8 cellular contexts compared by ENCODE assay signal in the genomic region with DNA sequence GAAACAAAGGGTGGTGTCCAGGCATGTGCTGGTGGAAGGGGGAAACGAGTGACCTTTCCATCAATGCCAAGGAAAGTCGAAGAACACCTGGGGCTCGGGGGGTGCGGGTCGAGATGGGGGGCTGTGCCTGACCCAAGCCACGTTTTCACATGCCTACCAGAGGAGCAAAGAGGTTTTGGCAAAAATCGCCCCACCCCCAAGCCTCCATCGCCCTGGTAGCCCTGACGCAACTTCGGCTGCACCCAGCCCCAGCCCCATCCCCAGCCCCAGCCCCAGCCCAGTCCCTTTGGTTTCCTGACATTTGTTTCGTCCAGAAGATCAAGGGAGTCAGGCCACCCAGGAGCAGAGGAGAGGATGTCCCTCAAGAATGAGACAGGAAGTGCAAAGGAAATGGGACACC.
DNase-seq lines count a peak whose midpoint lies in the region; ATAC-seq and TF ChIP-seq lines count a peak whose summit lies in the region.
"Not testable (repeated sequence)": the region's sequence is repeated elsewhere in the genome, so short reads cannot be mapped to it uniquely, and the experiment has no call there.

No MANE protein-coding gene starts in this region.

- not testable (repeated sequence) for H3K27me3 ChIP-seq in CD4-positive, alpha-beta T cell (ENCODE audit: control insufficient read depth, insufficient read depth, low read length); gastroesophageal sphincter; prostate gland (replicated peaks; ENCODE audit: insufficient read depth)

- H3K4me1 Mint-ChIP-seq in CD4-positive, alpha-beta T cell (ENCODE audit: low read depth); activated B cell treated with CpG ODN at 0.5 μM for 24 hours; activated naive CD8-positive, alpha-beta T cell treated with anti-CD3 and anti-CD28 coated beads, Interleukin-2, amount 10 ng/mL, durations not matched to agents 7 days and 5 days: not testable (repeated sequence)

- not testable (repeated sequence) for ATAC-seq in CD4-positive, alpha-beta T cell (ENCODE audit: poor library complexity); activated B cell treated with CpG ODN at 0.5 μM for 24 hours (ENCODE audit: low read depth); activated naive CD8-positive, alpha-beta T cell treated with anti-CD3 and anti-CD28 coated beads, Interleukin-2, amount 10 ng/mL, durations not matched to agents 7 days and 5 days (ENCODE audit: low read depth); gastroesophageal sphincter; stimulated activated naive CD8-positive, alpha-beta T cell treated with anti-CD3 and anti-CD28 coated beads, Interleukin-15, Interleukin-2, amounts not matched to agents 100 U/mL and 50 U/mL, for 24 hours

- not testable (repeated sequence) for H3K9me3 ChIP-seq in CD4-positive, alpha-beta T cell (ENCODE audit: control insufficient read depth, low read length); gastroesophageal sphincter; prostate gland

- not testable (repeated sequence) for H3K4me3 Mint-ChIP-seq in CD4-positive, alpha-beta T cell; activated B cell treated with CpG ODN at 0.5 μM for 24 hours; activated naive CD8-positive, alpha-beta T cell treated with anti-CD3 and anti-CD28 coated beads, Interleukin-2, amount 10 ng/mL, durations not matched to agents 7 days and 5 days

- no CpG with 5 or more reads among the region's 11 CpGs for WGBS in gastroesophageal sphincter (ENCODE audit: low coverage in 1 of 2), 2 donors
- WGBS in lower leg skin, 2 donors: 17 to 27% methylated on average over 4 to 8 of the region's 11 CpGs
- WGBS in prostate gland: 21% methylated on average over 8 of the region's 11 CpGs

- not testable (repeated sequence) for H3K4me1 ChIP-seq in gastroesophageal sphincter; prostate gland (replicated peaks)

- not testable (repeated sequence) for TF ChIP-seq POLR2A in gastroesophageal sphincter (IDR thresholded peaks at IDR 0.05); lower leg skin (IDR thresholded peaks at IDR 0.05); prostate gland (IDR thresholded peaks at IDR 0.05)

- POLR2A ChIA-PET in CD4-positive, alpha-beta T cell (lab: Charles Lee); activated B cell treated with CpG ODN at 0.5 μM for 24 hours (lab: Charles Lee); activated naive CD8-positive, alpha-beta T cell treated with anti-CD3 and anti-CD28 coated beads, Interleukin-2, amount 10 ng/mL, durations not matched to agents 7 days and 5 days (lab: Charles Lee): not testable (repeated sequence)

- H3K27me3 Mint-ChIP-seq in CD4-positive, alpha-beta T cell; activated B cell treated with CpG ODN at 0.5 μM for 24 hours; activated naive CD8-positive, alpha-beta T cell treated with anti-CD3 and anti-CD28 coated beads, Interleukin-2, amount 10 ng/mL, durations not matched to agents 7 days and 5 days: not testable (repeated sequence)

- not testable (repeated sequence) for TF ChIP-seq EP300 in gastroesophageal sphincter (IDR thresholded peaks at IDR 0.05)

- H3K27ac Mint-ChIP-seq in CD4-positive, alpha-beta T cell; activated B cell treated with CpG ODN at 0.5 μM for 24 hours; activated naive CD8-positive, alpha-beta T cell treated with anti-CD3 and anti-CD28 coated beads, Interleukin-2, amount 10 ng/mL, durations not matched to agents 7 days and 5 days: not testable (repeated sequence)

- CTCF ChIA-PET in CD4-positive, alpha-beta T cell (lab: Charles Lee); activated B cell treated with CpG ODN at 0.5 μM for 24 hours (lab: Charles Lee): not testable (repeated sequence)

- not testable (repeated sequence) for H3K27ac ChIP-seq in CD4-positive, alpha-beta T cell (ENCODE audit: low read depth, low read length); prostate gland
- H3K27ac ChIP-seq in gastroesophageal sphincter: peak overlapping the region in 1 of 4 donors; percentile 57

- not testable (repeated sequence) for H3K36me3 Mint-ChIP-seq in CD4-positive, alpha-beta T cell (ENCODE audit: low read depth); activated B cell treated with CpG ODN at 0.5 μM for 24 hours (ENCODE audit: low read depth); activated naive CD8-positive, alpha-beta T cell treated with anti-CD3 and anti-CD28 coated beads, Interleukin-2, amount 10 ng/mL, durations not matched to agents 7 days and 5 days

- H3K4me3 ChIP-seq in gastroesophageal sphincter: peak overlapping the region; percentile 2 to 43
- not testable (repeated sequence) for H3K4me3 ChIP-seq in lower leg skin (ENCODE audit: low read depth, poor library complexity, severe bottlenecking)
- H3K4me3 ChIP-seq in prostate gland: peak overlapping the region; percentile 15 to 25

- peak in 9 of 10 experiments; percentile 5 to 42 (median 10) for DNase-seq in CD4-positive, alpha-beta T cell
- DNase-seq in activated B cell treated with CpG ODN at 0.5 μM for 24 hours: peak; percentile 27
- peak; percentile 21 for DNase-seq in activated T-cell treated with anti-CD3 and anti-CD28 coated beads for 1 hour (ENCODE audit: low read depth)
- peak; percentile 50 for DNase-seq in activated naive CD8-positive, alpha-beta T cell treated with anti-CD3 and anti-CD28 coated beads, Interleukin-2, amount 10 ng/mL, durations not matched to agents 7 days and 5 days
- peak; percentile 26 to 85 for DNase-seq in lower leg skin (ENCODE audit: low spot score in 2 of 2)
- DNase-seq in prostate gland (ENCODE audit: low spot score): peak; percentile 4
- peak; percentile 58 for DNase-seq in stimulated activated naive CD8-positive, alpha-beta T cell treated with anti-CD3 and anti-CD28 coated beads, Interleukin-15, Interleukin-2, amounts not matched to agents 100 U/mL and 50 U/mL, for 24 hours

- not testable (repeated sequence) for H3K9me3 Mint-ChIP-seq in CD4-positive, alpha-beta T cell; activated B cell treated with CpG ODN at 0.5 μM for 24 hours; activated naive CD8-positive, alpha-beta T cell treated with anti-CD3 and anti-CD28 coated beads, Interleukin-2, amount 10 ng/mL, durations not matched to agents 7 days and 5 days

- intact Hi-C loops in CD4-positive, alpha-beta T cell (cut with DNase I, micrococcal nuclease); activated B cell treated with CpG ODN at 0.5 μM for 24 hours (cut with micrococcal nuclease); lower leg skin (cut with DNase I; ENCODE audit: low total_unique reads); prostate gland (cut with DNase I): not testable (repeated sequence)

- not testable (repeated sequence) for TF ChIP-seq CTCF in CD4-positive, alpha-beta T cell (IDR thresholded peaks at IDR 0.05); activated B cell treated with CpG ODN at 0.5 μM for 24 hours (IDR thresholded peaks at IDR 0.05); gastroesophageal sphincter (IDR thresholded peaks at IDR 0.05); lower leg skin (IDR thresholded peaks at IDR 0.05); prostate gland (IDR thresholded peaks at IDR 0.05)

- not testable (repeated sequence) for H3K36me3 ChIP-seq in gastroesophageal sphincter, prostate gland

Comparison
In these comparisons a context has a peak if more than half of its experiments do, and no peak if none do; other contexts are left out.
1. DNase-seq: peak in every context shown above with its lines; median percentile 58 in stimulated activated naive CD8-positive, alpha-beta T cell treated with anti-CD3 and anti-CD28 coated beads, Interleukin-15, Interleukin-2, amounts not matched to agents 100 U/mL and 50 U/mL, for 24 hours; 56 in lower leg skin; 50 in activated naive CD8-positive, alpha-beta T cell treated with anti-CD3 and anti-CD28 coated beads, Interleukin-2, amount 10 ng/mL, durations not matched to agents 7 days and 5 days; 27 in activated B cell treated with CpG ODN at 0.5 μM for 24 hours; 21 in activated T-cell treated with anti-CD3 and anti-CD28 coated beads for 1 hour; 10 in CD4-positive, alpha-beta T cell; 4 in prostate gland.